In genomic region chr2:31812051-31812798, GRCh38 we compare ENCODE assay signal across 1 cellular context.
TF ChIP-seq lines count a peak whose summit lies in the region.

No MANE protein-coding gene starts in this region.

TF ChIP-seq in HepG2, 621 proteins besides CTCF, POLR2A, EP300 and RAD21 (continued from another document):
- TF ChIP-seq HNF1A (IDR thresholded peaks at IDR 0.05; ENCODE audit: low read depth) (no peak), HNF1A (CRISPR knock-in tag; IDR thresholded peaks at IDR 0.05; ENCODE audit: borderline replicate concordance) (peak; percentile 55; the same call in 1 of the 2 replicates), ISX (CRISPR knock-in tag; conservative IDR thresholded peaks at IDR 0.05) (no peak), ZZZ3 (CRISPR knock-in tag; IDR thresholded peaks at IDR 0.05; ENCODE audit: borderline replicate concordance) (no peak), E2F2 (CRISPR knock-in tag; IDR thresholded peaks at IDR 0.05; ENCODE audit: borderline replicate concordance) (no peak), ZNF296 (CRISPR knock-in tag; conservative IDR thresholded peaks at IDR 0.05) (no peak), YEATS4 (CRISPR knock-in tag; IDR thresholded peaks at IDR 0.05; ENCODE audit: borderline replicate concordance) (no peak), CEBPG (CRISPR knock-in tag; IDR thresholded peaks at IDR 0.05) (peak; percentile 84), PHF5A (CRISPR knock-in tag; IDR thresholded peaks at IDR 0.05; ENCODE audit: low read depth, unreplicated experiment) (peak; percentile 43), RFXANK (CRISPR knock-in tag; IDR thresholded peaks at IDR 0.05) (no peak), ZNF567 (CRISPR knock-in tag; IDR thresholded peaks at IDR 0.05; ENCODE audit: borderline replicate concordance) (no peak)
